Comparison of ENCODE assay signal across 1 cellular context in genomic region chr7:873367-874002, GRCh38.
A peak's percentile ranks its signal among the peaks of the same experiment; 100 is the strongest.
TF ChIP-seq lines count a peak whose summit lies in the region.

No MANE protein-coding gene starts in this region.

TF ChIP-seq in H1, 55 proteins besides CTCF, POLR2A, EP300 and RAD21 (continued from another document):
- TF ChIP-seq TCF12 (IDR thresholded peaks at IDR 0.05; ENCODE audit: low read depth, low read length) (peak; percentile 79; the same call in 1 of the 2 replicates), SUZ12 (IDR thresholded peaks at IDR 0.05; ENCODE audit: low read length) (no peak), HDAC6 (IDR thresholded peaks at IDR 0.05; ENCODE audit: low read depth, low read length) (no peak), GTF2F1 (IDR thresholded peaks at IDR 0.05; ENCODE audit: borderline replicate concordance, low read depth, low read length) (peak; percentile 83), CEBPB (IDR thresholded peaks at IDR 0.05; ENCODE audit: low read depth, low read length) (no peak), BRCA1 (IDR thresholded peaks at IDR 0.05; ENCODE audit: low read depth, low read length) (no peak), TAF1 (IDR thresholded peaks at IDR 0.05; ENCODE audit: low read depth, low read length) (peak; percentile 53; the same call in 1 of the 2 replicates), CBX8 (IDR thresholded peaks at IDR 0.05; ENCODE audit: borderline replicate concordance, low read depth, low read length) (no peak), KDM1A (IDR thresholded peaks at IDR 0.05; ENCODE audit: borderline replicate concordance, low read length) (peak; percentile 33; the same call in 1 of the 2 replicates), EGR1 (IDR thresholded peaks at IDR 0.05; ENCODE audit: borderline replicate concordance, low read depth, low read length) (peak; percentile 63), ATF2 (IDR thresholded peaks at IDR 0.05; ENCODE audit: low read length) (no peak), CHD2 (IDR thresholded peaks at IDR 0.05; ENCODE audit: low read length) (peak; percentile 64; the same call in 1 of the 2 replicates), JUND (IDR thresholded peaks at IDR 0.05; ENCODE audit: low read length) (peak; percentile 51; the same call in 1 of the 2 replicates), SIRT6 (IDR thresholded peaks at IDR 0.05; ENCODE audit: low read length) (no peak), RFX5 (IDR thresholded peaks at IDR 0.05; ENCODE audit: borderline replicate concordance, low read depth, low read length) (no peak), YY1 (IDR thresholded peaks at IDR 0.05; ENCODE audit: low read depth, low read length) (peak; percentile 26; the same call in 1 of the 2 replicates), RXRA (IDR thresholded peaks at IDR 0.05; ENCODE audit: insufficient read depth, low read depth, low read length) (no peak), TBP (IDR thresholded peaks at IDR 0.05; ENCODE audit: low read depth, low read length) (peak; percentile 39; the same call in 1 of the 2 replicates), CHD1 (IDR thresholded peaks at IDR 0.05; ENCODE audit: low read depth, low read length) (no peak), CTBP2 (IDR thresholded peaks at IDR 0.05; ENCODE audit: borderline replicate concordance, insufficient read depth, insufficient read length, low read length) (no peak), MAFK (IDR thresholded peaks at IDR 0.05; ENCODE audit: low read depth, low read length) (no peak), SRF (IDR thresholded peaks at IDR 0.05; ENCODE audit: low read depth, low read length) (no peak), SP4 (IDR thresholded peaks at IDR 0.05; ENCODE audit: low read length) (0 out of 2 replicates have a peak, but pooled peaks have one; percentile 43)
- TF ChIP-seq, protein P1, sequence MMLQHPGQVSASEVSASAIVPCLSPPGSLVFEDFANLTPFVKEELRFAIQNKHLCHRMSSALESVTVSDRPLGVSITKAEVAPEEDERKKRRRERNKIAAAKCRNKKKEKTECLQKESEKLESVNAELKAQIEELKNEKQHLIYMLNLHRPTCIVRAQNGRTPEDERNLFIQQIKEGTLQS (IDR thresholded peaks at IDR 0.05; ENCODE audit: insufficient read depth, low read depth, low read length): 0 out of 2 replicates have a peak, but pooled peaks have one; percentile 45
- TF ChIP-seq, protein P2, sequence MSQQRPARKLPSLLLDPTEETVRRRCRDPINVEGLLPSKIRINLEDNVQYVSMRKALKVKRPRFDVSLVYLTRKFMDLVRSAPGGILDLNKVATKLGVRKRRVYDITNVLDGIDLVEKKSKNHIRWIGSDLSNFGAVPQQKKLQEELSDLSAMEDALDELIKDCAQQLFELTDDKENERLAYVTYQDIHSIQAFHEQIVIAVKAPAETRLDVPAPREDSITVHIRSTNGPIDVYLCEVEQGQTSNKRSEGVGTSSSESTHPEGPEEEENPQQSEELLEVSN (IDR thresholded peaks at IDR 0.05): peak; percentile 98
- TF ChIP-seq, protein P3, sequence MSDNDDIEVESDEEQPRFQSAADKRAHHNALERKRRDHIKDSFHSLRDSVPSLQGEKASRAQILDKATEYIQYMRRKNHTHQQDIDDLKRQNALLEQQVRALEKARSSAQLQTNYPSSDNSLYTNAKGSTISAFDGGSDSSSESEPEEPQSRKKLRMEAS (IDR thresholded peaks at IDR 0.05): peak; percentile 100
